ENCODE assay signal across 24 cellular contexts in genomic region chrX:39871648-39872047, GRCh38.
DNase-seq lines count a peak whose midpoint lies in the region; ATAC-seq, FAIRE-seq and TF ChIP-seq lines count a peak whose summit lies in the region.
"Had no signal": no experiment of that assay in that cellular context is flagged by ENCODE, and none has a peak within 500 bp of the region (broad histone marks: within the 10 kb centered on the region; RNA-seq: fewer than 3 reads in every experiment).

No MANE protein-coding gene starts in this region.

- no peak overlapping the region for H3K4me3 Mint-ChIP-seq in activated CD8-positive, alpha-beta memory T cell treated with anti-CD3 and anti-CD28 coated beads, Interleukin-2, amount 10 ng/mL, durations not matched to agents 7 days and 5 days
- H3K4me3 Mint-ChIP-seq in natural killer cell treated with Interleukin-12 subunit alpha and Interleukin-12 subunit beta and Interleukin-15 and Interleukin-18, amount 100 ng/mL, for 72 hours, result peak overlapping the region; percentile 64
- H3K4me3 Mint-ChIP-seq in natural killer cell, result no peak overlapping the region
- H3K4me3 Mint-ChIP-seq: IgD-negative memory B cell had no signal

- intact Hi-C loops in natural killer cell (cut with micrococcal nuclease), result loop anchor here (2.0 kb wide), 1 partner anchor 17 kb away; no protein-coding TSS in a partner anchor
- intact Hi-C loops in left colon (cut with DNase I, micrococcal nuclease), result no loop called here

- H3K9me3 Mint-ChIP-seq in activated CD8-positive, alpha-beta memory T cell treated with anti-CD3 and anti-CD28 coated beads, Interleukin-2, amount 10 ng/mL, durations not matched to agents 7 days and 5 days (ENCODE audit: low read depth), result no peaks in the 10 kb centered on the region
- H3K9me3 Mint-ChIP-seq in natural killer cell treated with Interleukin-12 subunit alpha and Interleukin-12 subunit beta and Interleukin-15 and Interleukin-18, amount 100 ng/mL, for 72 hours, result peaks cover 3% of the 10 kb centered on the region
- no peaks in the 10 kb centered on the region for H3K9me3 Mint-ChIP-seq in natural killer cell
- H3K9me3 Mint-ChIP-seq: CD4-positive, alpha-beta memory T cell; IgD-negative memory B cell had no signal

- TF ChIP-seq CTCF in natural killer cell (IDR thresholded peaks at IDR 0.05) (no peak), bronchial epithelial cell (IDR thresholded peaks at IDR 0.05; ENCODE audit: insufficient read depth, low read length, severe bottlenecking) (no peak)

- CTCF ChIA-PET in activated CD8-positive, alpha-beta memory T cell treated with anti-CD3 and anti-CD28 coated beads, Interleukin-2, amount 10 ng/mL, durations not matched to agents 7 days and 5 days (lab: Charles Lee), result interaction anchor here (2.2 kb wide), 1 partner anchor 11 kb away, joined by 13 read pairs; no protein-coding TSS in a partner anchor

- peaks cover 2% of the 10 kb centered on the region for H3K36me3 Mint-ChIP-seq in activated CD8-positive, alpha-beta memory T cell treated with anti-CD3 and anti-CD28 coated beads, Interleukin-2, amount 10 ng/mL, durations not matched to agents 7 days and 5 days
- H3K36me3 Mint-ChIP-seq in natural killer cell treated with Interleukin-12 subunit alpha and Interleukin-12 subunit beta and Interleukin-15 and Interleukin-18, amount 100 ng/mL, for 72 hours, result peaks cover 4% of the 10 kb centered on the region
- no peaks in the 10 kb centered on the region for H3K36me3 Mint-ChIP-seq in natural killer cell
- H3K36me3 Mint-ChIP-seq: CD4-positive, alpha-beta memory T cell; IgD-negative memory B cell had no signal

- peak overlapping the region; percentile 58 for H3K27ac Mint-ChIP-seq in activated CD8-positive, alpha-beta memory T cell treated with anti-CD3 and anti-CD28 coated beads, Interleukin-2, amount 10 ng/mL, durations not matched to agents 7 days and 5 days
- H3K27ac Mint-ChIP-seq in natural killer cell treated with Interleukin-12 subunit alpha and Interleukin-12 subunit beta and Interleukin-15 and Interleukin-18, amount 100 ng/mL, for 72 hours, result peak overlapping the region in 1 of 2 donors; percentile 95
- no peak overlapping the region for H3K27ac Mint-ChIP-seq in natural killer cell

- DNase-seq in activated CD8-positive, alpha-beta memory T cell treated with anti-CD3 and anti-CD28 coated beads, Interleukin-2, amount 10 ng/mL, durations not matched to agents 7 days and 5 days, result no peak
- DNase-seq in activated CD8-positive, alpha-beta memory T cell treated with anti-CD3 and anti-CD28 coated beads for 24 hours, result no peak
- no peak for DNase-seq in natural killer cell treated with Interleukin-12 subunit alpha and Interleukin-12 subunit beta and Interleukin-15 and Interleukin-18, amount 100 ng/mL, for 72 hours (ENCODE audit: low spot score)
- DNase-seq in natural killer cell (no peak), bronchial epithelial cell (ENCODE audit: low read depth) (peak; percentile 81), DMS53 treated with DMSO at 0.1 percent for 48 hours (lab: John Stamatoyannopoulos, UW; ENCODE audit: unreplicated experiment) (no peak), left colon (no peak)
- DNase-seq: ACHN; Caco-2; CD4-positive, alpha-beta memory T cell; DMS 273 treated with DMSO at 0.1 percent for 48 hours; MV-4-11; NCI-H1105 treated with DMSO at 0.1 percent for 48 hours; NCI-H2029 treated with DMSO at 0.1 percent for 48 hours; NCI-H226; NCI-H524; NCI-H774; NK-92 treated with Interleukin-12 subunit alpha and Interleukin-12 subunit beta, amount 100 ng/mL, for 24 hours; SIG-M5 had no signal

- H3K4me3 ChIP-seq in bronchial epithelial cell (ENCODE audit: low read depth, low read length), result no peak overlapping the region
- H3K4me3 ChIP-seq: BLaER1 had no signal

- H3K36me3 ChIP-seq in bronchial epithelial cell (ENCODE audit: control insufficient read depth, insufficient read depth, low read length), result no peaks in the 10 kb centered on the region
- H3K36me3 ChIP-seq: BLaER1 had no signal

- ATAC-seq in activated CD8-positive, alpha-beta memory T cell treated with anti-CD3 and anti-CD28 coated beads, Interleukin-2, amount 10 ng/mL, durations not matched to agents 7 days and 5 days, result no peak
- no peak for ATAC-seq in natural killer cell treated with Interleukin-12 subunit alpha and Interleukin-12 subunit beta and Interleukin-15 and Interleukin-18, amount 100 ng/mL, for 72 hours
- ATAC-seq in natural killer cell (no peak), HG02798 (IDR thresholded peaks at IDR 0.05; ENCODE audit: poor library complexity, unreplicated experiment) (no peak), left colon (no peak)
- ATAC-seq: HCT116 had no signal

- peaks cover 64% of the 10 kb centered on the region for H3K4me1 Mint-ChIP-seq in activated CD8-positive, alpha-beta memory T cell treated with anti-CD3 and anti-CD28 coated beads, Interleukin-2, amount 10 ng/mL, durations not matched to agents 7 days and 5 days
- H3K4me1 Mint-ChIP-seq in natural killer cell treated with Interleukin-12 subunit alpha and Interleukin-12 subunit beta and Interleukin-15 and Interleukin-18, amount 100 ng/mL, for 72 hours (ENCODE audit: low read depth in 2 of 2), result peaks cover 49 to 54% of the 10 kb centered on the region in 2 donors
- peaks cover 16 to 19% of the 10 kb centered on the region in 2 donors for H3K4me1 Mint-ChIP-seq in natural killer cell

- no peaks in the 10 kb centered on the region for H3K27me3 ChIP-seq in bronchial epithelial cell (ENCODE audit: control insufficient read depth, insufficient read depth, low read length)
- H3K27me3 ChIP-seq: BLaER1 had no signal

- H3K27me3 Mint-ChIP-seq in activated CD8-positive, alpha-beta memory T cell treated with anti-CD3 and anti-CD28 coated beads, Interleukin-2, amount 10 ng/mL, durations not matched to agents 7 days and 5 days, result no peaks in the 10 kb centered on the region
- peaks cover 0 to 28% of the 10 kb centered on the region in 2 donors for H3K27me3 Mint-ChIP-seq in natural killer cell treated with Interleukin-12 subunit alpha and Interleukin-12 subunit beta and Interleukin-15 and Interleukin-18, amount 100 ng/mL, for 72 hours
- peaks cover 23 to 35% of the 10 kb centered on the region in 2 donors for H3K27me3 Mint-ChIP-seq in natural killer cell (ENCODE audit: low read depth in 2 of 2)
- H3K27me3 Mint-ChIP-seq: CD4-positive, alpha-beta memory T cell had no signal

- no peak for FAIRE-seq in bronchial epithelial cell (lab: Jason Lieb, UNC)
- FAIRE-seq: H1 had no signal
